In genomic region chr17:4502466-4503154, GRCh38 we compare ENCODE assay signal across 1 cellular context.
TF ChIP-seq lines count a peak whose summit lies in the region.

No MANE protein-coding gene starts in this region.

TF ChIP-seq in H1, 55 proteins besides CTCF, POLR2A, EP300 and RAD21:
- TF ChIP-seq ZNF274 (IDR thresholded peaks at IDR 0.05; ENCODE audit: borderline replicate concordance, extremely low read depth, low read length) (no peak), SP1 (IDR thresholded peaks at IDR 0.05; ENCODE audit: low read depth, low read length) (no peak), GABPA (IDR thresholded peaks at IDR 0.05; ENCODE audit: borderline replicate concordance, insufficient read depth, low read length) (no peak), SRF (IDR thresholded peaks at IDR 0.05; ENCODE audit: low read depth, low read length) (no peak), JUN (IDR thresholded peaks at IDR 0.05; ENCODE audit: low read depth, low read length) (no peak)
- TF ChIP-seq, protein P1, sequence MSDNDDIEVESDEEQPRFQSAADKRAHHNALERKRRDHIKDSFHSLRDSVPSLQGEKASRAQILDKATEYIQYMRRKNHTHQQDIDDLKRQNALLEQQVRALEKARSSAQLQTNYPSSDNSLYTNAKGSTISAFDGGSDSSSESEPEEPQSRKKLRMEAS (IDR thresholded peaks at IDR 0.05), result no peak
